In the genomic region with DNA sequence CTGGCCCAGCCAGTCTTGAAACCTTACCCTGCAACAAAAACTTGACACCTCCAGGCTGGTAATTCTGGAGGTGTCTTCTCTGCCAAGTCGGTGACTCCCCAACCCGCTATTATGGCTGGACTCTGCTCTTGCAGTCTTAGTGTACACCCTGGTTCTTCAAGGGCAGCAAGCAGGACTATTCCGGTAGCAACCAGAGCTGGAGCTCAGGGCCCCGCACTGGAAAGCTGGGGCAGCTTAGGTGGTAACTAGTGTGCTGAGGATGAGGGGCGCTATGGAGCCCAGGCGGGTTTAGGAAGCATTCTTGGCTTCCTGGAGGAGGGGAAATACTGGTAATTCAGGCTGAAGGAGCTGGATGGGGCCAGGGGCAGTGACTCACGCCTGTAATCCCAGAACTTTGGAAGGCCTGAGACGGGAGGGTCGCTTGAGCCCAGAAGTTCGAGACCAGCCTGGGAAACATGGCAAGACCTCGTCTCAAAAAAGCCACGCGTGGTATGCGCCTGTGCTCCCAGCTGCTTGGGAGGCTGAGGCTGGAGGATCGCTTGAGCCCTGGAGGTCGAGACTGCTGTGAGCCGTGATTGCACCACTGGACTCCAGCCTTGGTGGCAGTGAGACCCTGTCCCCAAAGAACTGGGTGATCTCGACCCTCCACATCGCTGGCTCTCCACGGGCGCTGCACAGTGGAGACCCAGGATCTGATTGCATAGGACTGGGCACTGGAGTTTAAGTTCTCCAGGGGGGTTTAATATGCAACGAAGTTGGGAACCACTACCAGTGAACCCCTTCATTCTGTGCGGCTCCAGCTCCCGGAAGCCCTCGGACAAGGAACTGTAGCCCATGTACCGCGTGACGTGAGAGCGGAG, we compare ENCODE assay signal across 6 cellular contexts. TPM values are rescaled to one million over a fixed set of nuclear protein-coding genes. Genes with fewer than 3 reads are reported as not detected.
DNase-seq lines count a peak whose midpoint lies in the region; ATAC-seq and TF ChIP-seq lines count a peak whose summit lies in the region.

No MANE protein-coding gene starts in this region.

- H4K8ac ChIP-seq in trophoblast cell (ENCODE audit: low read depth, low read length): peak overlapping the region; percentile 77

- H4K91ac ChIP-seq in trophoblast cell (ENCODE audit: low read depth, low read length): peak overlapping the region; percentile 3

- no peak overlapping the region for H3K27ac ChIP-seq in HUES6 (ENCODE audit: low read depth, low read length)
- no peak overlapping the region for H3K27ac ChIP-seq in trophoblast cell (ENCODE audit: low read depth, low read length)

- H3K4me3 ChIP-seq in HUES6 (ENCODE audit: low read depth, low read length) (peak overlapping the region; percentile 74), trophoblast cell (ENCODE audit: low read depth, low read length) (peak overlapping the region; percentile 35)

- H2BK5ac ChIP-seq in trophoblast cell (ENCODE audit: low read depth, low read length, poor library complexity): peak overlapping the region; percentile 11

- peak overlapping the region; percentile 8 for H3K18ac ChIP-seq in trophoblast cell (ENCODE audit: low read length)

- H3K23ac ChIP-seq in trophoblast cell (ENCODE audit: low read length): no peak overlapping the region

- H2AK5ac ChIP-seq in trophoblast cell (ENCODE audit: low read length): no peak overlapping the region

- peak overlapping the region; percentile 89 for H4K12ac ChIP-seq in trophoblast cell (ENCODE audit: low read depth, low read length)

- no peaks in the 10 kb centered on the region for H3K9me3 ChIP-seq in HUES6 (ENCODE audit: control insufficient read depth, insufficient read depth, low read depth, low read length)
- no peaks in the 10 kb centered on the region for H3K9me3 ChIP-seq in trophoblast cell (ENCODE audit: insufficient read depth, low read depth, low read length)

- H3K36me3 ChIP-seq in HUES6 (ENCODE audit: control insufficient read depth, insufficient read depth, low read length) (peaks cover 28% of the 10 kb centered on the region), trophoblast cell (ENCODE audit: control insufficient read depth in 1 of 2, insufficient read depth in 2 of 2, low read length in 2 of 2) (peaks cover 10 to 16% of the 10 kb centered on the region in 2 experiments)

- H3K27me3 ChIP-seq in HUES6 (ENCODE audit: control insufficient read depth, insufficient read depth, low read length): peaks cover 20% of the 10 kb centered on the region
- no peaks in the 10 kb centered on the region for H3K27me3 ChIP-seq in trophoblast cell (ENCODE audit: insufficient read depth, low read length)

- H3K4me1 ChIP-seq in HUES6 (ENCODE audit: control insufficient read depth, insufficient read depth, low read length): peaks cover 7% of the 10 kb centered on the region
- peaks cover 13 to 29% of the 10 kb centered on the region in 2 experiments for H3K4me1 ChIP-seq in trophoblast cell (ENCODE audit: control insufficient read depth in 1 of 2, insufficient read depth in 2 of 2, low read length in 2 of 2)

- H3K4ac ChIP-seq in trophoblast cell (ENCODE audit: low read depth, low read length): no peak overlapping the region

- peak overlapping the region; percentile 75 for H2AFZ ChIP-seq in trophoblast cell (ENCODE audit: insufficient read depth, low read length, poor library complexity)

- no peaks in the 10 kb centered on the region for H3K4me1 Mint-ChIP-seq in central memory CD8-positive, alpha-beta T cell

- H3K36me3 Mint-ChIP-seq in central memory CD8-positive, alpha-beta T cell (ENCODE audit: insufficient read depth): peaks cover 21% of the 10 kb centered on the region

- H2BK12ac ChIP-seq in trophoblast cell (ENCODE audit: low read length): no peak overlapping the region

- ATAC-seq in central memory CD8-positive, alpha-beta T cell (replicated peaks; ENCODE audit: extremely low read depth, poor library complexity, severe bottlenecking): no peak
- ATAC-seq in omental fat pad (ENCODE audit: low FRiP score): no peak

- peak overlapping the region; percentile 2 for H2BK120ac ChIP-seq in trophoblast cell (ENCODE audit: insufficient read depth, low read length, poor library complexity)

- H3K9me3 Mint-ChIP-seq in central memory CD8-positive, alpha-beta T cell: no peaks in the 10 kb centered on the region

- H3K4me3 Mint-ChIP-seq in central memory CD8-positive, alpha-beta T cell: peak overlapping the region; percentile 56

- no peak overlapping the region for H3K27ac Mint-ChIP-seq in central memory CD8-positive, alpha-beta T cell (ENCODE audit: low read depth)

- H3K4me2 ChIP-seq in trophoblast cell (ENCODE audit: low read length): peak overlapping the region; percentile 77

- TF ChIP-seq CTCF in omental fat pad (IDR thresholded peaks at IDR 0.05): no peak

- no peak for DNase-seq in central memory CD8-positive, alpha-beta T cell (ENCODE audit: low spot score in 2 of 2)
- DNase-seq in trophoblast cell (peak; percentile 74 to 84), omental fat pad (ENCODE audit: low spot score) (no peak), GOT3 (lab: John Stamatoyannopoulos, UW) (no peak)
- DNase-seq in stimulated activated CD4-positive, alpha-beta T cell treated with anti-CD3 and anti-CD28 coated beads, Interleukin-2, amount 100 ng/mL, for 24 hours: no peak

- H3K79me2 ChIP-seq in trophoblast cell (ENCODE audit: control insufficient read depth, insufficient read depth, low read length, poor library complexity): peaks cover 4% of the 10 kb centered on the region

- no CpG with 5 or more reads among the region's 29 CpGs for WGBS in trophoblast cell (ENCODE audit: extremely low coverage, insufficient coverage, insufficient read length)

- peaks cover 31% of the 10 kb centered on the region for H3K27me3 Mint-ChIP-seq in central memory CD8-positive, alpha-beta T cell

- H3K9ac ChIP-seq in HUES6 (ENCODE audit: low read length) (peak overlapping the region; percentile 59), trophoblast cell (ENCODE audit: low read length) (peak overlapping the region; percentile 4)

- peak overlapping the region; percentile 84 for H3K14ac ChIP-seq in trophoblast cell (ENCODE audit: low read length)

- peaks cover 10% of the 10 kb centered on the region for H3K79me1 ChIP-seq in trophoblast cell (ENCODE audit: low read length)

RNA-seq across cellular contexts. Expression of a gene that starts 10.6 kb away (rescaled TPM):
- 0.31 and 0.49 TPM in 2 replicates for polyA plus RNA-seq in trophoblast cell (2013)
- 1 to 10 TPM; 1.0 to 2.6 (median 2.0) TPM for total RNA-seq in omental fat pad

RNA-seq across cellular contexts. Expression of a gene that starts 25.6 kb away (rescaled TPM):
- 17.9 and 19.9 TPM in 2 replicates for polyA plus RNA-seq in trophoblast cell (2013)
- 10 to 100 TPM; 45.8 to 66.5 (median 56.9) TPM for total RNA-seq in omental fat pad

RNA-seq across cellular contexts. Expression of a gene that starts 39.3 kb away (rescaled TPM):
- polyA plus RNA-seq in trophoblast cell (2013): 43.3 and 44.5 TPM in 2 replicates
- 10 to 100 TPM; 37.9 to 51.6 (median 45.4) TPM for total RNA-seq in omental fat pad

RNA-seq across cellular contexts. Expression of a gene that starts 45.4 kb away (rescaled TPM):
- 16.1 and 17.0 TPM in 2 replicates for polyA plus RNA-seq in trophoblast cell (2013)
- 10 to 100 TPM; 27.4 to 34.2 (median 32.8) TPM for total RNA-seq in omental fat pad

RNA-seq across cellular contexts. Expression of a gene that starts 58.5 kb away (rescaled TPM):
- polyA plus RNA-seq in trophoblast cell (2013): 0.05 and 0.07 TPM in 2 replicates
- 1 to 10 TPM in 2 of 4 donors, not detected in 2; 1.0 to 1.9 TPM for total RNA-seq in omental fat pad

Comparison
In these comparisons a context has a peak if more than half of its experiments do, and no peak if none do; other contexts are left out.
1. DNase-seq: peak in trophoblast cell (2 of 2); none in central memory CD8-positive, alpha-beta T cell (0 of 2), stimulated activated CD4-positive, alpha-beta T cell treated with anti-CD3 and anti-CD28 coated beads, Interleukin-2, amount 100 ng/mL, for 24 hours (0 of 2), omental fat pad (single experiment) and GOT3 (single experiment).